In genomic region chr9:70049236-70049635, GRCh38 we compare ENCODE assay signal across 10 cellular contexts. TPM values are rescaled to one million over a fixed set of nuclear protein-coding genes. Genes with fewer than 3 reads are reported as not detected.
DNase-seq lines count a peak whose midpoint lies in the region; ATAC-seq and TF ChIP-seq lines count a peak whose summit lies in the region.
"Had no signal": no experiment of that assay in that cellular context is flagged by ENCODE, and none has a peak within 500 bp of the region (broad histone marks: within the 10 kb centered on the region; RNA-seq: fewer than 3 reads in every experiment).

No MANE protein-coding gene starts in this region.

- H3K27me3 ChIP-seq in thyroid gland: no peaks in the 10 kb centered on the region

- H3K27ac ChIP-seq in thyroid gland: peak overlapping the region in 2 of 3 donors; percentile 41 to 44
- H3K27ac ChIP-seq: HL-60 had no signal

- TF ChIP-seq CTCF in astrocyte of the cerebellum (IDR thresholded peaks at IDR 0.05; ENCODE audit: low read depth, low read length, missing control alignments) (no peak), thyroid gland (IDR thresholded peaks at IDR 0.05) (no peak), GM13976 (IDR thresholded peaks at IDR 0.05; ENCODE audit: borderline replicate concordance, control extremely low read depth, extremely low read depth, insufficient read depth, missing control alignments) (no peak)

- peaks cover 0 to 23% of the 10 kb centered on the region in 2 donors for H3K4me1 ChIP-seq in thyroid gland

- DNase-seq in HT1080 (ENCODE audit: low read depth): peak; percentile 83
- peak; percentile 49 for DNase-seq in astrocyte of the cerebellum (ENCODE audit: low read depth)
- peak; percentile 82 for DNase-seq in hepatic stellate cell (ENCODE audit: low spot score)
- peak; percentile 55 to 56 for DNase-seq in thyroid gland
- DNase-seq in GM13976 (ENCODE audit: low spot score): no peak
- no peak for DNase-seq in activated CD4-positive, alpha-beta T cell treated with anti-CD3 and anti-CD28 coated beads for 1 hour
- DNase-seq: islet precursor cell had no signal

- intact Hi-C loops in thyroid gland (cut with DNase I): no loop called here

- H3K4me3 ChIP-seq in astrocyte of the cerebellum (ENCODE audit: low read depth, low read length) (no peak overlapping the region), thyroid gland (replicated peaks in 1 of 3) (no peak overlapping the region)

- H3K36me3 ChIP-seq in thyroid gland: no peaks in the 10 kb centered on the region

- 58 to 66% methylated on average over 4 of the region's 4 CpGs for WGBS in thyroid gland, 2 donors

- H3K9me3 ChIP-seq in thyroid gland: no peaks in the 10 kb centered on the region

- TF ChIP-seq POLR2A in thyroid gland (IDR thresholded peaks at IDR 0.05): no peak

- in situ Hi-C loops in astrocyte of the cerebellum (cut with HindIII; ENCODE audit: low sequenced_read_pairs) (no loop called here), GM13976 (cut with MboI; ENCODE audit: low sequenced_read_pairs, unreplicated experiment) (no loop called here)

- ATAC-seq in HG02885 (IDR thresholded peaks at IDR 0.05; ENCODE audit: poor library complexity, unreplicated experiment): no peak
- ATAC-seq in GM18868 (IDR thresholded peaks at IDR 0.05; ENCODE audit: unreplicated experiment): no peak

RNA-seq across cellular contexts. Expression of gene MAMDC2, which starts 5.6 kb away (rescaled TPM):
- 0.17 and 0.37 TPM in 2 replicates for total RNA-seq in HT1080 (2014; rRNA removed; shearing (Covaris generic))
- 0.37 and 0.43 TPM in 2 replicates for polyA plus RNA-seq in HT1080 (2015; cell fraction: cytosol; rRNA removed)
- 0.31 and 0.48 TPM in 2 replicates for polyA plus RNA-seq in HT1080 (2015; cell fraction: nucleus; rRNA removed)
- 10 to 100 TPM; 15.8 to 19.6 (median 18.4) TPM for total RNA-seq in thyroid gland

Comparison
In these comparisons a context has a peak if more than half of its experiments do, and no peak if none do; other contexts are left out.
1. DNase-seq: peak in HT1080 (single experiment), astrocyte of the cerebellum (single experiment), hepatic stellate cell (single experiment) and thyroid gland (2 of 2); none in GM13976 (single experiment) and activated CD4-positive, alpha-beta T cell treated with anti-CD3 and anti-CD28 coated beads for 1 hour (single experiment).
2. RNA of gene MAMDC2, which starts 5.6 kb away (total RNA-seq): 15.8 to 19.6 TPM in thyroid gland; 0.17 to 0.37 TPM in HT1080; every median in the first group is over 10 times any median in the second.